8 cellular contexts compared by ENCODE assay signal in the genomic region with DNA sequence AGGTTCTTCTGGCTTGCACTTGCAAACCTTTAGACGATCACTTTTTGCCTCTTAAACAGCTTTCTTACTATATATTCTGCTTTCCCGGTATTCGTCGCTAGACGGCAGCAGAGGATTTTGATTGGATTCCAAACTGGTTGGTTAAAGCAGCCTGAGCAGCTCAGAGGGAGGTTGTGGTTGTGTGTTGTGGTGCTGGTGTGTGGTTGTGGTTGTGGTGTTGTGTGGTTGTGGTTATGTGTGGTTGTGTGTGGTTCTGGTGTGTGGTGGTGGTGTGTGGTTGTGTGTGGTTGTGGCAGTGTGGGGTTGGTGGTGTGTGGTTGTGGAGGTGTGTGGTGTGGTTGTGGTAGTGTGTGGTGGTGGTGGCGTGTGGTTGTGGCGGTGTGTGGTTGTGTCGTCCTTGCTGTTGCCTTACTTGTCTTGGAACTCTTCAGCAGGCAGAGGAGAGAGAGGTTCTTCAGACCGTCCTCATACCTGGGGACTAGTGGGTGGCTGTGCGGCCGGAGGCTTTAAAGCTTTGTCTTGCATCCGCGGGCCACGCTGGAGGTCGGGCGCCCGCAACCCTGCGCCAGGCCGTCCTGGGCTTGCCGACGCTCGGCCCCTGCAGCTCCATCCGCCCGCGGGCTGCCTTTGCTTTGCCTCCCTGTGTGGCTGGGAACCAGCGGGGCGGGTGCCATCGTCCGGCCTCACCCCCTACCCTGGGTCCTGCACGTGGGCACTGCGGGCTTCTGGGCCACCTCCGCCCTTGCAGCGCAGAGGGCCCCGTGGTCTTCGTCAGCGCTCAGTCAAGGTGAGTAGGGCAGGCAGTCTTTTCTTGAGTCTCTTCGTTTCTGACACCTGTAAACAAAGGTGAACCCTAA.
DNase-seq lines count a peak whose midpoint lies in the region; ATAC-seq and TF ChIP-seq lines count a peak whose summit lies in the region.

No MANE protein-coding gene starts in this region.

- peak; percentile 56 for ATAC-seq in GM18867 (IDR thresholded peaks at IDR 0.05; ENCODE audit: unreplicated experiment)
- no peak for ATAC-seq in HG03442 (IDR thresholded peaks at IDR 0.05; ENCODE audit: unreplicated experiment)
- ATAC-seq in natural killer cell treated with Interleukin-12 subunit alpha and Interleukin-12 subunit beta and Interleukin-15 and Interleukin-18, amount 100 ng/mL, for 72 hours = no peak

- peak; percentile 66 for DNase-seq in AG10803 (ENCODE audit: low read depth)
- DNase-seq in NCI-H2171 treated with DMSO at 0.1 percent for 48 hours (lab: John Stamatoyannopoulos, UW) = peak; percentile 67
- peak; percentile 23 for DNase-seq in activated CD4-positive, alpha-beta memory T cell treated with anti-CD3 and anti-CD28 coated beads for 36 hours
- peak; percentile 53 for DNase-seq in glomerular visceral epithelial cell (ENCODE audit: extremely low spot score)
- peak; percentile 66 for DNase-seq in renal cortical epithelial cell (ENCODE audit: low read depth)
- DNase-seq in natural killer cell treated with Interleukin-12 subunit alpha and Interleukin-12 subunit beta and Interleukin-15 and Interleukin-18, amount 100 ng/mL, for 72 hours (ENCODE audit: low spot score) = no peak

- no peaks in the 10 kb centered on the region for H3K4me1 Mint-ChIP-seq in activated CD4-positive, alpha-beta memory T cell treated with anti-CD3 and anti-CD28 coated beads for 36 hours (ENCODE audit: low read depth)
- H3K4me1 Mint-ChIP-seq in natural killer cell treated with Interleukin-12 subunit alpha and Interleukin-12 subunit beta and Interleukin-15 and Interleukin-18, amount 100 ng/mL, for 72 hours (ENCODE audit: low read depth in 2 of 2) = peaks cover 0 to 4% of the 10 kb centered on the region in 2 donors

- POLR2A ChIA-PET in activated CD4-positive, alpha-beta memory T cell treated with anti-CD3 and anti-CD28 coated beads for 36 hours (lab: Charles Lee) = no interaction called here

- no peak overlapping the region for H3K27ac Mint-ChIP-seq in activated CD4-positive, alpha-beta memory T cell treated with anti-CD3 and anti-CD28 coated beads for 36 hours
- H3K27ac Mint-ChIP-seq in natural killer cell treated with Interleukin-12 subunit alpha and Interleukin-12 subunit beta and Interleukin-15 and Interleukin-18, amount 100 ng/mL, for 72 hours = no peak overlapping the region

- TF ChIP-seq CTCF in AG10803 (conservative IDR thresholded peaks at IDR 0.05; ENCODE audit: low read length) = peak; percentile 90

- CTCF ChIA-PET in activated CD4-positive, alpha-beta memory T cell treated with anti-CD3 and anti-CD28 coated beads for 36 hours (lab: Charles Lee) = interaction anchor here (0.7 to 1.1 kb wide), 2 partner anchors 16 to 57 kb away, joined by 3 to 4 read pairs; no protein-coding TSS in a partner anchor

- H3K4me3 ChIP-seq in AG10803 (ENCODE audit: low read length) = no peak overlapping the region

- intact Hi-C loops in activated CD4-positive, alpha-beta memory T cell treated with anti-CD3 and anti-CD28 coated beads for 36 hours (cut with micrococcal nuclease) = no loop called here

- H3K9me3 Mint-ChIP-seq in activated CD4-positive, alpha-beta memory T cell treated with anti-CD3 and anti-CD28 coated beads for 36 hours = peaks cover 8% of the 10 kb centered on the region
- peaks cover 5% of the 10 kb centered on the region for H3K9me3 Mint-ChIP-seq in natural killer cell treated with Interleukin-12 subunit alpha and Interleukin-12 subunit beta and Interleukin-15 and Interleukin-18, amount 100 ng/mL, for 72 hours

- no peaks in the 10 kb centered on the region for H3K27me3 Mint-ChIP-seq in activated CD4-positive, alpha-beta memory T cell treated with anti-CD3 and anti-CD28 coated beads for 36 hours
- no peaks in the 10 kb centered on the region for H3K27me3 Mint-ChIP-seq in natural killer cell treated with Interleukin-12 subunit alpha and Interleukin-12 subunit beta and Interleukin-15 and Interleukin-18, amount 100 ng/mL, for 72 hours

- H3K36me3 Mint-ChIP-seq in activated CD4-positive, alpha-beta memory T cell treated with anti-CD3 and anti-CD28 coated beads for 36 hours = no peaks in the 10 kb centered on the region
- no peaks in the 10 kb centered on the region for H3K36me3 Mint-ChIP-seq in natural killer cell treated with Interleukin-12 subunit alpha and Interleukin-12 subunit beta and Interleukin-15 and Interleukin-18, amount 100 ng/mL, for 72 hours

- peak overlapping the region; percentile 10 for H3K4me3 Mint-ChIP-seq in activated CD4-positive, alpha-beta memory T cell treated with anti-CD3 and anti-CD28 coated beads for 36 hours
- no peak overlapping the region for H3K4me3 Mint-ChIP-seq in natural killer cell treated with Interleukin-12 subunit alpha and Interleukin-12 subunit beta and Interleukin-15 and Interleukin-18, amount 100 ng/mL, for 72 hours
